ENCODE assay signal across 1 cellular context in the genomic region with DNA sequence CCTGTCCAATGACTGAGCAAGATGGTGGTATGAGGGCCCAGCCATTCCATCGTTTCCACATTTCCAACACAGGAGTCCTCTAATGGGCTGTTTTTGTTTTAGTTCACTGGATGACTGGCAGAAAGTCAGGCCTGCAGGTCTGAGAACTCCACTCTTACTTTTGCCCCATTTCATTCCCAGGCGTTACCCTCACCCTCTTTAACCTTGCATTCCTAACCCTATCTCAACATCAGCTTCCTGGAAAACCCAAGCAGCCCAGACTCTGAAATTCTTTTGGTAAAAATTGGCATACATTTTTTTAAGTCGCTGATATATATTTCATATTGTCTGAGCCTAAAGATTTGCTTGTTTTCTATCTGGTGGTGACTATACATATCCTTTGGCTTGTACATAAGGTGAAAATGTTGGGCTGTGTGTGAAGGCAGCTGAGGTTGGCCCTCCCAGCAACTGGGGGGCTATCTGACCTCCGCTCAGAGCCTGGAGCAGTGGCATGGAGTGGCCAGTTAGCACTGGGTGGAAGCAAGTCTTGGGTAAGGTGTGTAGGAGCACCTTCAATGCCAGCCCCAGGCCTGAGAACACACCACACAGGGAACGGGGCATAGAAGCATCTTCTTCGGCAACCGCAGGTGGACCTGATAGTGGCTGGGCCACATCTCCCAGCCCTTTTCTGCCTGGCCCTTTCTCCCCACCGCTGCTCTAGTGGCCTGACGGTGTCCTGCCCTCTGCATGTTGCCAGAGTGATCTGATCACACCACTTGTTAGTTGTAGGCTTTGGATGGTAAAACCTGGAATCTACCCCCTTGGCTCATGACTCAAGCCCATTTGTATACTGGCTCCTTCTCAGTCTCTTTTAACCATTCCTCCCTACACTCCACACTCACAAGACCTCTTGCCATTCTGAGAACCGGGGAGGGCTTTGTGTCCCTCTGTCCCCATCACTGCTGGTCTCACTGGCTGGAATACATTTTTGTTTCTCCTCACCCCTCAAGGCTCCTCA.
TF ChIP-seq lines count a peak whose summit lies in the region.

No MANE protein-coding gene starts in this region.

TF ChIP-seq in IMR-90, 13 proteins besides CTCF, POLR2A, EP300 and RAD21:
- TF ChIP-seq BHLHE40 (IDR thresholded peaks at IDR 0.05; ENCODE audit: low read depth, low read length) (no peak), MXI1 (IDR thresholded peaks at IDR 0.05; ENCODE audit: borderline replicate concordance, low read depth, low read length) (no peak), RFX5 (IDR thresholded peaks at IDR 0.05; ENCODE audit: low read depth, low read length) (no peak), FOS (IDR thresholded peaks at IDR 0.05; ENCODE audit: low read depth, low read length) (no peak), SMC3 (IDR thresholded peaks at IDR 0.05; ENCODE audit: low read depth, low read length) (no peak), MAFK (IDR thresholded peaks at IDR 0.05; ENCODE audit: low read depth, low read length) (no peak), CHD1 (IDR thresholded peaks at IDR 0.05; ENCODE audit: low read depth, low read length) (no peak)
- TF ChIP-seq, protein P1, sequence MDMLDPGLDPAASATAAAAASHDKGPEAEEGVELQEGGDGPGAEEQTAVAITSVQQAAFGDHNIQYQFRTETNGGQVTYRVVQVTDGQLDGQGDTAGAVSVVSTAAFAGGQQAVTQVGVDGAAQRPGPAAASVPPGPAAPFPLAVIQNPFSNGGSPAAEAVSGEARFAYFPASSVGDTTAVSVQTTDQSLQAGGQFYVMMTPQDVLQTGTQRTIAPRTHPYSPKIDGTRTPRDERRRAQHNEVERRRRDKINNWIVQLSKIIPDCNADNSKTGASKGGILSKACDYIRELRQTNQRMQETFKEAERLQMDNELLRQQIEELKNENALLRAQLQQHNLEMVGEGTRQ (IDR thresholded peaks at IDR 0.05; ENCODE audit: low read depth, low read length): no peak
TF ChIP-seq in IMR-90: peak in this region for 0.
